9 cellular contexts compared by ENCODE assay signal in genomic region chr3:111616417-111617105, GRCh38. TPM values are rescaled to one million over a fixed set of nuclear protein-coding genes. Genes with fewer than 3 reads are reported as not detected.
DNase-seq lines count a peak whose midpoint lies in the region; ATAC-seq, FAIRE-seq and TF ChIP-seq lines count a peak whose summit lies in the region.
"Had no signal": no experiment of that assay in that cellular context is flagged by ENCODE, and none has a peak within 500 bp of the region (broad histone marks: within the 10 kb centered on the region; RNA-seq: fewer than 3 reads in every experiment).

No MANE protein-coding gene starts in this region.

- H3K36me3 ChIP-seq in MG63 = no peaks in the 10 kb centered on the region

- TF ChIP-seq EP300 in Ishikawa (IDR thresholded peaks at IDR 0.05; ENCODE audit: borderline replicate concordance) = no peak

- intact Hi-C loops in Calu3 (cut with micrococcal nuclease; ENCODE audit: unreplicated experiment) = loop anchor here (1.0 kb wide), 2 partner anchors 35 to 39 kb away; no protein-coding TSS in a partner anchor

- peak; percentile 59 for TF ChIP-seq RAD21 in Ishikawa (IDR thresholded peaks at IDR 0.05; ENCODE audit: low read depth)

- BruUV-seq in Calu3 (replicated peaks; lab: Mats Ljungman, UMichigan) = no TSS peak

- DNase-seq in Calu3 = peak; percentile 67
- peak; percentile 82 for DNase-seq in activated T-cell treated with anti-CD3 and anti-CD28 coated beads, Interleukin-2, amount 50 U/mL, for 24 hours
- no peak for DNase-seq in osteocyte (ENCODE audit: extremely low spot score, unreplicated experiment)
- no peak for DNase-seq in MG63
- DNase-seq in frontal cortex (ENCODE audit: low spot score in 2 of 2) = no peak
- no peak for DNase-seq in NCI-H2227 (lab: John Stamatoyannopoulos, UW; ENCODE audit: unreplicated experiment)

- TF ChIP-seq CTCF in Calu3 (IDR thresholded peaks at IDR 0.05; ENCODE audit: unreplicated experiment) (peak; percentile 34), osteocyte (IDR thresholded peaks at IDR 0.05) (peak; percentile 29)

- no peaks in the 10 kb centered on the region for H3K4me1 Mint-ChIP-seq in Calu3 (ENCODE audit: low read depth, unreplicated experiment)
- peaks cover 95% of the 10 kb centered on the region for H3K4me1 Mint-ChIP-seq in activated T-cell treated with anti-CD3 and anti-CD28 coated beads, Interleukin-2, amount 50 U/mL, for 24 hours (ENCODE audit: low read depth)
- peaks cover 19% of the 10 kb centered on the region for H3K4me1 Mint-ChIP-seq in osteocyte (ENCODE audit: unreplicated experiment)

- no peaks in the 10 kb centered on the region for H3K27me3 ChIP-seq in MG63

- ATAC-seq in GM21447 (IDR thresholded peaks at IDR 0.05; ENCODE audit: unreplicated experiment) = peak; percentile 68

- no peaks in the 10 kb centered on the region for H3K9me3 Mint-ChIP-seq in Calu3 (ENCODE audit: low read depth, unreplicated experiment)
- H3K9me3 Mint-ChIP-seq in activated T-cell treated with anti-CD3 and anti-CD28 coated beads, Interleukin-2, amount 50 U/mL, for 24 hours = no peaks in the 10 kb centered on the region
- no peaks in the 10 kb centered on the region for H3K9me3 Mint-ChIP-seq in osteocyte (ENCODE audit: unreplicated experiment)

- H3K9me3 ChIP-seq in MG63 = no peaks in the 10 kb centered on the region

- H3K4me3 ChIP-seq in MG63 = no peak overlapping the region

- H3K36me3 Mint-ChIP-seq in Calu3 (ENCODE audit: insufficient read depth, unreplicated experiment) (no peaks in the 10 kb centered on the region), osteocyte (ENCODE audit: unreplicated experiment) (no peaks in the 10 kb centered on the region)
- peaks cover 46% of the 10 kb centered on the region for H3K36me3 Mint-ChIP-seq in activated T-cell treated with anti-CD3 and anti-CD28 coated beads, Interleukin-2, amount 50 U/mL, for 24 hours (ENCODE audit: low read depth)

- H3K4me3 Mint-ChIP-seq in Calu3 (ENCODE audit: low read depth, unreplicated experiment) (no peak overlapping the region), osteocyte (ENCODE audit: unreplicated experiment) (no peak overlapping the region)
- H3K4me3 Mint-ChIP-seq in activated T-cell treated with anti-CD3 and anti-CD28 coated beads, Interleukin-2, amount 50 U/mL, for 24 hours = peak overlapping the region; percentile 15

- H3K27ac Mint-ChIP-seq in Calu3 (ENCODE audit: unreplicated experiment) (no peak overlapping the region), osteocyte (ENCODE audit: unreplicated experiment) (no peak overlapping the region)
- H3K27ac Mint-ChIP-seq in activated T-cell treated with anti-CD3 and anti-CD28 coated beads, Interleukin-2, amount 50 U/mL, for 24 hours = peak overlapping the region; percentile 97

- CTCF ChIA-PET in Calu3 (lab: Charles Lee) = interaction anchor here (0.5 to 3.1 kb wide), 9 partner anchors 11 to 93 kb away, joined by 3 to 44 read pairs (median 3); no protein-coding TSS in a partner anchor

- FAIRE-seq in frontal cortex (lab: Jason Lieb, UNC) = no peak
- FAIRE-seq: H1 had no signal

- H3K27me3 Mint-ChIP-seq in Calu3 (ENCODE audit: unreplicated experiment) = no peaks in the 10 kb centered on the region
- no peaks in the 10 kb centered on the region for H3K27me3 Mint-ChIP-seq in activated T-cell treated with anti-CD3 and anti-CD28 coated beads, Interleukin-2, amount 50 U/mL, for 24 hours
- no peaks in the 10 kb centered on the region for H3K27me3 Mint-ChIP-seq in osteocyte (ENCODE audit: unreplicated experiment)

TF ChIP-seq in Ishikawa, 13 proteins besides CTCF, POLR2A, EP300 and RAD21:
- no peak for TF ChIP-seq USF1 (IDR thresholded peaks at IDR 0.05)
- TF ChIP-seq CEBPB (IDR thresholded peaks at IDR 0.05) = no peak
- no peak for TF ChIP-seq CREB1 (IDR thresholded peaks at IDR 0.05; ENCODE audit: low read depth)
- no peak for TF ChIP-seq EGR1 (IDR thresholded peaks at IDR 0.05)
- TF ChIP-seq, protein P1, sequence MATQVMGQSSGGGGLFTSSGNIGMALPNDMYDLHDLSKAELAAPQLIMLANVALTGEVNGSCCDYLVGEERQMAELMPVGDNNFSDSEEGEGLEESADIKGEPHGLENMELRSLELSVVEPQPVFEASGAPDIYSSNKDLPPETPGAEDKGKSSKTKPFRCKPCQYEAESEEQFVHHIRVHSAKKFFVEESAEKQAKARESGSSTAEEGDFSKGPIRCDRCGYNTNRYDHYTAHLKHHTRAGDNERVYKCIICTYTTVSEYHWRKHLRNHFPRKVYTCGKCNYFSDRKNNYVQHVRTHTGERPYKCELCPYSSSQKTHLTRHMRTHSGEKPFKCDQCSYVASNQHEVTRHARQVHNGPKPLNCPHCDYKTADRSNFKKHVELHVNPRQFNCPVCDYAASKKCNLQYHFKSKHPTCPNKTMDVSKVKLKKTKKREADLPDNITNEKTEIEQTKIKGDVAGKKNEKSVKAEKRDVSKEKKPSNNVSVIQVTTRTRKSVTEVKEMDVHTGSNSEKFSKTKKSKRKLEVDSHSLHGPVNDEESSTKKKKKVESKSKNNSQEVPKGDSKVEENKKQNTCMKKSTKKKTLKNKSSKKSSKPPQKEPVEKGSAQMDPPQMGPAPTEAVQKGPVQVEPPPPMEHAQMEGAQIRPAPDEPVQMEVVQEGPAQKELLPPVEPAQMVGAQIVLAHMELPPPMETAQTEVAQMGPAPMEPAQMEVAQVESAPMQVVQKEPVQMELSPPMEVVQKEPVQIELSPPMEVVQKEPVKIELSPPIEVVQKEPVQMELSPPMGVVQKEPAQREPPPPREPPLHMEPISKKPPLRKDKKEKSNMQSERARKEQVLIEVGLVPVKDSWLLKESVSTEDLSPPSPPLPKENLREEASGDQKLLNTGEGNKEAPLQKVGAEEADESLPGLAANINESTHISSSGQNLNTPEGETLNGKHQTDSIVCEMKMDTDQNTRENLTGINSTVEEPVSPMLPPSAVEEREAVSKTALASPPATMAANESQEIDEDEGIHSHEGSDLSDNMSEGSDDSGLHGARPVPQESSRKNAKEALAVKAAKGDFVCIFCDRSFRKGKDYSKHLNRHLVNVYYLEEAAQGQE (IDR thresholded peaks at IDR 0.05; ENCODE audit: low read depth) = no peak
- no peak for TF ChIP-seq YY1 (IDR thresholded peaks at IDR 0.05; ENCODE audit: low read depth)
- no peak for TF ChIP-seq TCF12 (IDR thresholded peaks at IDR 0.05; ENCODE audit: low read depth)
- TF ChIP-seq NFIC (IDR thresholded peaks at IDR 0.05) = no peak
- no peak for TF ChIP-seq TEAD4 (IDR thresholded peaks at IDR 0.05)
- TF ChIP-seq MAX (IDR thresholded peaks at IDR 0.05) = no peak
- TF ChIP-seq FOXM1 (IDR thresholded peaks at IDR 0.05; ENCODE audit: borderline replicate concordance, low read depth) = no peak
- no peak for TF ChIP-seq TAF1 (IDR thresholded peaks at IDR 0.05; ENCODE audit: low read depth)
- TF ChIP-seq ZBTB7A (IDR thresholded peaks at IDR 0.05; ENCODE audit: low read depth) = no peak

RNA-seq across cellular contexts. Expression of gene ZBED2, which starts 21.4 kb away (rescaled TPM):
- 0.24 and 0.56 TPM in 2 replicates for total RNA-seq in Calu3 (2022)
- not detected in 2 replicates for total RNA-seq in osteocyte
- total RNA-seq in MG63 (2014; rRNA removed; shearing (Covaris generic); ENCODE audit: low replicate concordance) = not detected in 2 replicates
- not detected for total RNA-seq in frontal cortex
- total RNA-seq: H1 had no signal

RNA-seq across cellular contexts. Expression of gene PLCXD2, which starts 57.9 kb away (rescaled TPM):
- 7.9 and 12.2 TPM in 2 replicates for total RNA-seq in Calu3 (2022)
- 0.91 and 1.6 TPM in 2 replicates for total RNA-seq in osteocyte
- total RNA-seq in MG63 (2014; rRNA removed; shearing (Covaris generic); ENCODE audit: low replicate concordance) = 1.5 and 2.5 TPM in 2 replicates
- 65.6 TPM for total RNA-seq in frontal cortex

Comparison
In these comparisons a context has a peak if more than half of its experiments do, and no peak if none do; other contexts are left out.
1. DNase-seq: peak in Calu3 (single experiment) and activated T-cell treated with anti-CD3 and anti-CD28 coated beads, Interleukin-2, amount 50 U/mL, for 24 hours (single experiment); none in osteocyte (single experiment), MG63 (single experiment), frontal cortex (0 of 2) and NCI-H2227 (single experiment).